In the genomic region with DNA sequence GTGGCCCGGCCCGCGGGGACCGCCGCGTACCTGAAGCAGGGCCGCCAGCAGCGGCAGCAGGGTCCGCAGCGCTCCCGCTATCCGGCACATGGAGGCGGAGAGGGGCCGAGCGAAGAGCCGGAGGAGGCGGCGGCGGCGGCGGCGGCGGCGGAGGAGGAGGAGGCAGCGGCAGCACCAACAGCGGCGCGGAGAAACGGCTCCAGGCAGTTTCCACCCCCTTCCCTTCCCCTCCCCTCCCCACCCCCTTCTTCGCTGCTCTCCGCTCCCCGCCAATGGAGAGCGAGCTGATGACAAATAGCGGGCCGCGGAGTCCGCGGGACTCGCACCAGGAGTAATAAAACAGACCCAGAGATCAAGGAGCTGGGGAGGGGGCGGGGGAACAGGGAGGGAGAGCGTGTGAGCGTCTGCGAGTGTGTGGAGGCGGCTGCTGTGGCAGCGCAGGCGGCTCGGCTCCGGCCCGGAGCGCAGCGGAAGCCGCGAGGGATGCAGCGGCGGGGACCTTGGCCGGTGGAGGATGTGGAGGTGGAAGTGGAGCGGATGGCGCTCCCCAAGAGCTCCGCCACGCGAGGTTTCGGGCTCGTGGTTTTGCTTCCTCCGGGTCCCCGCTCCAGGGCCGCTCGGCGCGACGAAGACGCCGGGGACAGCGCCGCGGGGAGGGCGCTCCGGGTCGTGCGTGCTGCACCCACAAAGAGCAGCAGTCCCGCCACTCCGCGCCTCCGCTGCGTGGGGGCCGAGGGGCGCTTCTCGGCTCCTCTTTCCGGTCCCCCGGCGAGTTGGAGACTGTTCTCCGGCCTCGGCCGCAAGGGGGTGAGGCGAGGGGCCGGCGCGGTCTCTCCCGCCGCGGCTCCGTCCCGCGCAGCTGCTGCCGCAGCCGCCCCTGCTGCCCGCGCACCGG, we compare ENCODE assay signal across 8 cellular contexts. TPM values are rescaled to one million over a fixed set of nuclear protein-coding genes. Genes with fewer than 3 reads are reported as not detected.
DNase-seq lines count a peak whose midpoint lies in the region; FAIRE-seq and TF ChIP-seq lines count a peak whose summit lies in the region.

A gene (minus strand): TSS at position 198 of the 895 bp plus-strand sequence. CDS start 108 bp downstream, at position 90.

- H3K9me3 Mint-ChIP-seq in activated CD4-positive, alpha-beta memory T cell treated with anti-CD3 and anti-CD28 coated beads for 36 hours = peaks cover 2% of the 10 kb centered on the region

- POLR2A ChIA-PET in activated CD4-positive, alpha-beta memory T cell treated with anti-CD3 and anti-CD28 coated beads for 36 hours (lab: Charles Lee) = no interaction called here

- peak within 1 kb of the TSS; percentile 78 for H3K4me3 ChIP-seq in fibroblast of mammary gland (ENCODE audit: control insufficient read depth, low read depth, low read length)

- peak within 1 kb of the TSS; percentile 59 for H3K4me3 Mint-ChIP-seq in activated CD4-positive, alpha-beta memory T cell treated with anti-CD3 and anti-CD28 coated beads for 36 hours

- no peak within 1 kb of the TSS for H3K27ac Mint-ChIP-seq in activated CD4-positive, alpha-beta memory T cell treated with anti-CD3 and anti-CD28 coated beads for 36 hours

- CTCF ChIA-PET in activated CD4-positive, alpha-beta memory T cell treated with anti-CD3 and anti-CD28 coated beads for 36 hours (lab: Charles Lee) = no interaction called here

- peaks cover 4% of the 10 kb centered on the region for H3K36me3 Mint-ChIP-seq in activated CD4-positive, alpha-beta memory T cell treated with anti-CD3 and anti-CD28 coated beads for 36 hours

- intact Hi-C loops in activated CD4-positive, alpha-beta memory T cell treated with anti-CD3 and anti-CD28 coated beads for 36 hours (cut with micrococcal nuclease) = no loop called here

- no peak for TF ChIP-seq CTCF in fibroblast of mammary gland (conservative IDR thresholded peaks at IDR 0.05; ENCODE audit: control insufficient read depth, insufficient read depth, low read depth, low read length)

- H3K4me1 Mint-ChIP-seq in activated CD4-positive, alpha-beta memory T cell treated with anti-CD3 and anti-CD28 coated beads for 36 hours (ENCODE audit: low read depth) = peaks cover 7% of the 10 kb centered on the region

- peak; percentile 32 for DNase-seq in stimulated activated CD4-positive, alpha-beta T cell treated with anti-CD3 and anti-CD28 coated beads, Interleukin-15, amount 100 ng/mL, for 24 hours
- no peak for DNase-seq in stimulated activated CD4-positive, alpha-beta T cell treated with anti-CD3 and anti-CD28 coated beads, Interleukin-1b, Interleukin-23, amount 100 ng/mL, for 48 hours
- DNase-seq in NCI-H1694 treated with DMSO at 0.1 percent for 48 hours (lab: John Stamatoyannopoulos, UW) (peak; percentile 78), fibroblast of mammary gland (ENCODE audit: low read depth) (peak; percentile 83), myocyte (ENCODE audit: low read depth) (peak; percentile 89), urothelium cell line (ENCODE audit: low spot score) (peak; percentile 63), NAMALWA (ENCODE audit: low spot score) (no peak)
- peak; percentile 15 for DNase-seq in activated CD4-positive, alpha-beta memory T cell treated with anti-CD3 and anti-CD28 coated beads for 36 hours

- peaks cover 35% of the 10 kb centered on the region for H3K27me3 Mint-ChIP-seq in activated CD4-positive, alpha-beta memory T cell treated with anti-CD3 and anti-CD28 coated beads for 36 hours

- no peak for FAIRE-seq in urothelium cell line (lab: Jason Lieb, UNC)

RNA-seq across cellular contexts. Expression of the gene that starts here (rescaled TPM):
- not detected for total RNA-seq in activated CD4-positive, alpha-beta memory T cell treated with anti-CD3 and anti-CD28 coated beads for 36 hours
- 19.3 and 21.2 TPM in 2 replicates for total RNA-seq in myocyte
- polyA plus RNA-seq in myocyte (2012) = 80.9 TPM

Comparison
In these comparisons a context has a peak if more than half of its experiments do, and no peak if none do; other contexts are left out.
1. RNA of the gene that starts here (total RNA-seq): 19.3 to 21.2 TPM in myocyte; not detected in activated CD4-positive, alpha-beta memory T cell treated with anti-CD3 and anti-CD28 coated beads for 36 hours; every median in the first group is over 10 times any median in the second.
2. DNase-seq: peak in stimulated activated CD4-positive, alpha-beta T cell treated with anti-CD3 and anti-CD28 coated beads, Interleukin-15, amount 100 ng/mL, for 24 hours (single experiment), NCI-H1694 treated with DMSO at 0.1 percent for 48 hours (single experiment), fibroblast of mammary gland (single experiment), myocyte (single experiment) and urothelium cell line (single experiment); none in stimulated activated CD4-positive, alpha-beta T cell treated with anti-CD3 and anti-CD28 coated beads, Interleukin-1b, Interleukin-23, amount 100 ng/mL, for 48 hours (single experiment) and NAMALWA (single experiment).
3. Peak in DNase-seq in activated CD4-positive, alpha-beta memory T cell treated with anti-CD3 and anti-CD28 coated beads for 36 hours; RNA of the gene not detected or under 1 TPM.